26 cellular contexts compared by ENCODE assay signal in genomic region chr11:21556936-21557335, GRCh38.
DNase-seq lines count a peak whose midpoint lies in the region; ATAC-seq, FAIRE-seq and TF ChIP-seq lines count a peak whose summit lies in the region.
"Had no signal": no experiment of that assay in that cellular context is flagged by ENCODE, and none has a peak within 500 bp of the region (broad histone marks: within the 10 kb centered on the region; RNA-seq: fewer than 3 reads in every experiment).

No MANE protein-coding gene starts in this region.

- 67 to 76% (median 75%) methylated on average over 3 of the region's 3 CpGs for WGBS in small intestine, 3 donors

- H3K27me3 Mint-ChIP-seq in CD14-positive monocyte (ENCODE audit: low read depth in 3 of 3) = peaks cover 0 to 2% (median 0%) of the 10 kb centered on the region in 3 donors
- H3K27me3 Mint-ChIP-seq: activated CD8-positive, alpha-beta memory T cell treated with anti-CD3 and anti-CD28 coated beads, Interleukin-2, amount 10 ng/mL, durations not matched to agents 7 days and 5 days; central memory CD8-positive, alpha-beta T cell had no signal

- no peaks in the 10 kb centered on the region for H3K9me3 Mint-ChIP-seq in CD14-positive monocyte

- intact Hi-C loops in CD14-positive monocyte (cut with micrococcal nuclease) = no loop called here

- FAIRE-seq in small intestine (lab: Jason Lieb, UNC) = no peak

- no peak overlapping the region for H3K27ac ChIP-seq in small intestine (ENCODE audit: low read depth in 1 of 2, low read length in 1 of 2)
- H3K27ac ChIP-seq: ascending aorta, heart left ventricle, neutrophil, prostate gland, RWPE1, tibial nerve, VCaP had no signal

- DNase-seq in DMS53 treated with DMSO at 0.1 percent for 48 hours (lab: John Stamatoyannopoulos, UW; ENCODE audit: unreplicated experiment) = peak; percentile 31
- peak; percentile 74 to 81 for DNase-seq in NCI-H1930 (lab: John Stamatoyannopoulos, UW)
- DNase-seq in SK-N-DZ (ENCODE audit: low spot score) = peak; percentile 74
- peak; percentile 28 for DNase-seq in left kidney (ENCODE audit: low read depth, low spot score)
- DNase-seq in small intestine = no peak
- DNase-seq in CD14-positive monocyte (ENCODE audit: low spot score) = no peak
- DNase-seq: activated CD4-positive, alpha-beta T cell treated with anti-CD3 and anti-CD28 coated beads for 48 hours; activated CD8-positive, alpha-beta memory T cell treated with anti-CD3 and anti-CD28 coated beads, Interleukin-2, amount 10 ng/mL, durations not matched to agents 7 days and 5 days; CD8-positive, alpha-beta T cell; DMS79 treated with DMSO at 0.1 percent for 48 hours; GOT3; heart left ventricle; left cardiac atrium; mesenchymal stem cell; NCI-H187; stimulated activated CD8-positive, alpha-beta memory T cell treated with anti-CD3 and anti-CD28 coated beads, Interleukin-4, amount 100 ng/mL, for 48 hours had no signal

- no peaks in the 10 kb centered on the region for H3K27me3 ChIP-seq in small intestine (ENCODE audit: control insufficient read depth in 2 of 2, insufficient read depth in 2 of 2, low read length in 2 of 2)
- H3K27me3 ChIP-seq: ascending aorta, heart left ventricle, neutrophil, tibial nerve had no signal

- no peaks in the 10 kb centered on the region for H3K4me1 Mint-ChIP-seq in CD14-positive monocyte
- H3K4me1 Mint-ChIP-seq: activated CD8-positive, alpha-beta memory T cell treated with anti-CD3 and anti-CD28 coated beads, Interleukin-2, amount 10 ng/mL, durations not matched to agents 7 days and 5 days; central memory CD8-positive, alpha-beta T cell had no signal

- no peaks in the 10 kb centered on the region for H3K4me1 ChIP-seq in small intestine (ENCODE audit: control insufficient read depth in 2 of 2, insufficient read depth in 1 of 2, low read depth in 1 of 2, low read length in 1 of 2)
- H3K4me1 ChIP-seq: ascending aorta, heart left ventricle, tibial nerve had no signal

- no peaks in the 10 kb centered on the region for H3K9me3 ChIP-seq in small intestine (ENCODE audit: control insufficient read depth, low read depth)
- H3K9me3 ChIP-seq: ascending aorta, heart left ventricle, neutrophil, prostate gland, tibial nerve had no signal

- no peak overlapping the region for H3K4me3 ChIP-seq in small intestine (ENCODE audit: low read depth in 1 of 2, low read length in 2 of 2)
- H3K4me3 ChIP-seq: ascending aorta, heart left ventricle, prostate gland, tibial nerve had no signal

- H3K36me3 Mint-ChIP-seq in CD14-positive monocyte = no peaks in the 10 kb centered on the region
- H3K36me3 Mint-ChIP-seq: activated CD8-positive, alpha-beta memory T cell treated with anti-CD3 and anti-CD28 coated beads, Interleukin-2, amount 10 ng/mL, durations not matched to agents 7 days and 5 days; activated naive CD4-positive, alpha-beta T cell treated with anti-CD3 and anti-CD28 coated beads, Interleukin-2, amount 50 U/mL, for 72 hours; CD8-positive, alpha-beta T cell had no signal

- no peak overlapping the region for H3K27ac Mint-ChIP-seq in CD14-positive monocyte
- H3K27ac Mint-ChIP-seq: activated CD8-positive, alpha-beta memory T cell treated with anti-CD3 and anti-CD28 coated beads, Interleukin-2, amount 10 ng/mL, durations not matched to agents 7 days and 5 days; activated naive CD4-positive, alpha-beta T cell treated with anti-CD3 and anti-CD28 coated beads, Interleukin-2, amount 50 U/mL, for 72 hours; CD8-positive, alpha-beta T cell; T-helper 2 cell treated with Interferon-gamma antibody and Interleukin-4, amounts not matched to agents 5 μg/mL and 100 μg/mL, for 36 hours had no signal

- TF ChIP-seq CTCF in CD14-positive monocyte (IDR thresholded peaks at IDR 0.05) = no peak

- H3K36me3 ChIP-seq in small intestine (ENCODE audit: control insufficient read depth in 2 of 2, insufficient read depth in 2 of 2, low read length in 2 of 2) = no peaks in the 10 kb centered on the region
- H3K36me3 ChIP-seq: ascending aorta, heart left ventricle, neutrophil, prostate gland, tibial nerve had no signal

- ATAC-seq in GM18873 (IDR thresholded peaks at IDR 0.05; ENCODE audit: low FRiP score, unreplicated experiment) = no peak
- ATAC-seq: activated CD8-positive, alpha-beta memory T cell treated with anti-CD3 and anti-CD28 coated beads, Interleukin-2, amount 10 ng/mL, durations not matched to agents 7 days and 5 days; activated naive CD4-positive, alpha-beta T cell treated with anti-CD3 and anti-CD28 coated beads, Interleukin-2, amount 50 U/mL, for 72 hours; CD8-positive, alpha-beta T cell; heart left ventricle; left cardiac atrium had no signal

- H3K4me3 Mint-ChIP-seq in CD14-positive monocyte = no peak overlapping the region
- H3K4me3 Mint-ChIP-seq: activated CD8-positive, alpha-beta memory T cell treated with anti-CD3 and anti-CD28 coated beads, Interleukin-2, amount 10 ng/mL, durations not matched to agents 7 days and 5 days; CD8-positive, alpha-beta T cell; central memory CD8-positive, alpha-beta T cell; T-helper 2 cell treated with Interferon-gamma antibody and Interleukin-4, amounts not matched to agents 5 μg/mL and 100 μg/mL, for 36 hours had no signal

Comparison
In these comparisons a context has a peak if more than half of its experiments do, and no peak if none do; other contexts are left out.
1. DNase-seq: peak in DMS53 treated with DMSO at 0.1 percent for 48 hours (single experiment), NCI-H1930 (2 of 2), SK-N-DZ (single experiment) and left kidney (single experiment); none in small intestine (single experiment) and CD14-positive monocyte (single experiment).